Comparison of ENCODE assay signal across 1 cellular context in the genomic region with DNA sequence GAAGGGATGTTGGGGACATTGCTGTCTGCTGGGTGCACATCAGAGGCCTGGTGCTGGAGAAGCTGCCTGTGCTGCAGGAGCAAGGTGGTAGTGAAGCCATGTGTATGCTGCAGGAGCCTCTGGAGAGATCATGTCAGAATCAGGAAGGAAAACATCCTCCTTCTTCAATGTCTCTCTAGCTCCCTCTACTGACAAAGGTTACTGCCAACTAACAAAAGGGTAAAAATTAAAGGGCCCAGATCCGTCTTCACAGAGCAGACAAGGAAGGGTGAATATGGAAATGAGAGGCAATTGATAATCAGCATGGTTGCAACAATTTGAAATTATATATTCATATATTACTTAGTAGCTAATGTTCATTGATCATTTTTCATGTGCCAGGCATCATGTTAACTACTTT.
TF ChIP-seq lines count a peak whose summit lies in the region.

No MANE protein-coding gene starts in this region.

TF ChIP-seq in HEK293, 187 proteins besides CTCF, POLR2A, EP300 and RAD21 (continued from another document):
- TF ChIP-seq, protein P1, sequence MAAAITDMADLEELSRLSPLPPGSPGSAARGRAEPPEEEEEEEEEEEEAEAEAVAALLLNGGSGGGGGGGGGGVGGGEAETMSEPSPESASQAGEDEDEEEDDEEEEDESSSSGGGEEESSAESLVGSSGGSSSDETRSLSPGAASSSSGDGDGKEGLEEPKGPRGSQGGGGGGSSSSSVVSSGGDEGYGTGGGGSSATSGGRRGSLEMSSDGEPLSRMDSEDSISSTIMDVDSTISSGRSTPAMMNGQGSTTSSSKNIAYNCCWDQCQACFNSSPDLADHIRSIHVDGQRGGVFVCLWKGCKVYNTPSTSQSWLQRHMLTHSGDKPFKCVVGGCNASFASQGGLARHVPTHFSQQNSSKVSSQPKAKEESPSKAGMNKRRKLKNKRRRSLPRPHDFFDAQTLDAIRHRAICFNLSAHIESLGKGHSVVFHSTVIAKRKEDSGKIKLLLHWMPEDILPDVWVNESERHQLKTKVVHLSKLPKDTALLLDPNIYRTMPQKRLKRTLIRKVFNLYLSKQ (tag by site-specific recombination; IDR thresholded peaks at IDR 0.05; ENCODE audit: borderline replicate concordance), result no peak
- TF ChIP-seq SETDB1 (IDR thresholded peaks at IDR 0.05; ENCODE audit: insufficient read length, low read length), result peak; percentile 85
